Comparison of ENCODE assay signal across 1 cellular context in the genomic region with DNA sequence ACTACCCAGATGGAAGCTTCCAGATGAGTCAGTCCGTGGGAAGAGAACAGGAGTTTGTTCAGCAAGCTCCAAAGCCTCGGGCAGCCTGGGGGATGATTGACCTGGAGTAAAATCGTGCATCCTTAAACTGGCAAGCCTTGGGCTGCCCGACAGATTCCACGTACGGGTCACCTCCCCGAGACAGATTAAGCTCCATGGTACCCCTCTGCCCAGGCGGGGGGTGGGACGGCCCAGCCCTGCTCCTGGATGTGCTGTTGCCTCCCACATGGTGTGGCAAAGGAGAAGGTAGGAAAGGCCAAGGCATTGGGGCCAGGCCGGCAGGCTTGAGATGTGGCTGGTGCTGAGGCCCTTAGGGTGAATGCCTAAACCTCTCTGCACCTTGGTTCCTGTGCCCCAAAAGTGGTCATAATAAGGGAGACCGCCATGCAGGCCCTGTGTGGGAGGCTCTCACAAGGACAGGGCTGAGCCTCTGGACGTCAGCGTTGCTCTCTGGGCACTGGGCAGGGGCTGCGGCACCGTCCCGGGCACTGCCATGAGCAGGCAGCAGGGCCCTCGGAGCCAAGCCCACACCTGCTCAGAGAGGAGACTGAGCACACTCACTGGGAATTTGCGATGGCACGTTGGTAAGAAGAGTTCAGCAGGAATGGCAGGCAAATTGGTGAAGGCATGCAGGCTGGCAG.
TF ChIP-seq lines count a peak whose summit lies in the region.

No MANE protein-coding gene starts in this region.

TF ChIP-seq in HepG2, 621 proteins besides CTCF, POLR2A, EP300 and RAD21 (continued from another document):
- TF ChIP-seq, protein P1, sequence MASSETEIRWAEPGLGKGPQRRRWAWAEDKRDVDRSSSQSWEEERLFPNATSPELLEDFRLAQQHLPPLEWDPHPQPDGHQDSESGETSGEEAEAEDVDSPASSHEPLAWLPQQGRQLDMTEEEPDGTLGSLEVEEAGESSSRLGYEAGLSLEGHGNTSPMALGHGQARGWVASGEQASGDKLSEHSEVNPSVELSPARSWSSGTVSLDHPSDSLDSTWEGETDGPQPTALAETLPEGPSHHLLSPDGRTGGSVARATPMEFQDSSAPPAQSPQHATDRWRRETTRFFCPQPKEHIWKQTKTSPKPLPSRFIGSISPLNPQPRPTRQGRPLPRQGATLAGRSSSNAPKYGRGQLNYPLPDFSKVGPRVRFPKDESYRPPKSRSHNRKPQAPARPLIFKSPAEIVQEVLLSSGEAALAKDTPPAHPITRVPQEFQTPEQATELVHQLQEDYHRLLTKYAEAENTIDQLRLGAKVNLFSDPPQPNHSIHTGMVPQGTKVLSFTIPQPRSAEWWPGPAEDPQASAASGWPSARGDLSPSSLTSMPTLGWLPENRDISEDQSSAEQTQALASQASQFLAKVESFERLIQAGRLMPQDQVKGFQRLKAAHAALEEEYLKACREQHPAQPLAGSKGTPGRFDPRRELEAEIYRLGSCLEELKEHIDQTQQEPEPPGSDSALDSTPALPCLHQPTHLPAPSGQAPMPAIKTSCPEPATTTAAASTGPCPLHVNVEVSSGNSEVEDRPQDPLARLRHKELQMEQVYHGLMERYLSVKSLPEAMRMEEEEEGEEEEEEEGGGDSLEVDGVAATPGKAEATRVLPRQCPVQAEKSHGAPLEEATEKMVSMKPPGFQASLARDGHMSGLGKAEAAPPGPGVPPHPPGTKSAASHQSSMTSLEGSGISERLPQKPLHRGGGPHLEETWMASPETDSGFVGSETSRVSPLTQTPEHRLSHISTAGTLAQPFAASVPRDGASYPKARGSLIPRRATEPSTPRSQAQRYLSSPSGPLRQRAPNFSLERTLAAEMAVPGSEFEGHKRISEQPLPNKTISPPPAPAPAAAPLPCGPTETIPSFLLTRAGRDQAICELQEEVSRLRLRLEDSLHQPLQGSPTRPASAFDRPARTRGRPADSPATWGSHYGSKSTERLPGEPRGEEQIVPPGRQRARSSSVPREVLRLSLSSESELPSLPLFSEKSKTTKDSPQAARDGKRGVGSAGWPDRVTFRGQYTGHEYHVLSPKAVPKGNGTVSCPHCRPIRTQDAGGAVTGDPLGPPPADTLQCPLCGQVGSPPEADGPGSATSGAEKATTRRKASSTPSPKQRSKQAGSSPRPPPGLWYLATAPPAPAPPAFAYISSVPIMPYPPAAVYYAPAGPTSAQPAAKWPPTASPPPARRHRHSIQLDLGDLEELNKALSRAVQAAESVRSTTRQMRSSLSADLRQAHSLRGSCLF (CRISPR knock-in tag; IDR thresholded peaks at IDR 0.05; ENCODE audit: borderline replicate concordance): no peak
- TF ChIP-seq, protein P2, sequence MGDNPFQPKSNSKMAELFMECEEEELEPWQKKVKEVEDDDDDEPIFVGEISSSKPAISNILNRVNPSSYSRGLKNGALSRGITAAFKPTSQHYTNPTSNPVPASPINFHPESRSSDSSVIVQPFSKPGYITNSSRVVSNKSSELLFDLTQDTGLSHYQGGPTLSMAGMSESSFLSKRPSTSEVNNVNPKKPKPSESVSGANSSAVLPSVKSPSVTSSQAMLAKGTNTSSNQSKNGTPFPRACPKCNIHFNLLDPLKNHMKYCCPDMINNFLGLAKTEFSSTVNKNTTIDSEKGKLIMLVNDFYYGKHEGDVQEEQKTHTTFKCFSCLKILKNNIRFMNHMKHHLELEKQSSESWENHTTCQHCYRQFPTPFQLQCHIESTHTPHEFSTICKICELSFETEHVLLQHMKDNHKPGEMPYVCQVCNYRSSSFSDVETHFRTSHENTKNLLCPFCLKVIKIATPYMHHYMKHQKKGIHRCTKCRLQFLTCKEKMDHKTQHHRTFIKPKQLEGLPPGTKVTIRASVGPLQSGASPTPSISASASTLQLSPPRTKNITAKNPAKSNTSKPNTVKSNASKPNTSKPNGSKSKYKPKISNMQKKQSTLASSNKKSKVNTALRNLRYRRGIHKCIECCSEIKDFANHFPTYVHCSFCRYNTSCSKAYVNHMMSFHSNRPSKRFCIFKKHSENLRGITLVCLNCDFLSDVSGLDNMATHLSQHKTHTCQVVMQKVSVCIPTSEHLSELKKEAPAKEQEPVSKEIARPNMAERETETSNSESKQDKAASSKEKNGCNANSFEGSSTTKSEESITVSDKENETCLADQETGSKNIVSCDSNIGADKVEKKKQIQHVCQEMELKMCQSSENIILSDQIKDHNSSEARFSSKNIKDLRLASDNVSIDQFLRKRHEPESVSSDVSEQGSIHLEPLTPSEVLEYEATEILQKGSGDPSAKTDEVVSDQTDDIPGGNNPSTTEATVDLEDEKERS (CRISPR knock-in tag; IDR thresholded peaks at IDR 0.05): no peak
- TF ChIP-seq SMAD9 (CRISPR knock-in tag; IDR thresholded peaks at IDR 0.05) (no peak), ZBTB43 (CRISPR knock-in tag; conservative IDR thresholded peaks at IDR 0.05) (no peak), ZNF326 (CRISPR knock-in tag; IDR thresholded peaks at IDR 0.05; ENCODE audit: borderline replicate concordance) (no peak), GMEB1 (CRISPR knock-in tag; IDR thresholded peaks at IDR 0.05; ENCODE audit: borderline replicate concordance) (no peak)
